In genomic region chr2:190315273-190315672, GRCh38 we compare ENCODE assay signal across 1 cellular context.
TF ChIP-seq lines count a peak whose summit lies in the region.

No MANE protein-coding gene starts in this region.

TF ChIP-seq in HepG2, 621 proteins besides CTCF, POLR2A, EP300 and RAD21:
- TF ChIP-seq REST (IDR thresholded peaks at IDR 0.05; ENCODE audit: borderline replicate concordance in 1 of 2, low read depth in 1 of 2, low read length in 2 of 2) (no peak), ELF4 (CRISPR knock-in tag; IDR thresholded peaks at IDR 0.05; ENCODE audit: borderline replicate concordance) (no peak), HINFP (CRISPR knock-in tag; IDR thresholded peaks at IDR 0.05; ENCODE audit: low read depth) (no peak), CSRNP1 (CRISPR knock-in tag; IDR thresholded peaks at IDR 0.05) (no peak), ZBTB46 (CRISPR knock-in tag; IDR thresholded peaks at IDR 0.05; ENCODE audit: borderline replicate concordance) (no peak), DNMT3B (CRISPR knock-in tag; conservative IDR thresholded peaks at IDR 0.05) (no peak), ATF7-NPFF (CRISPR knock-in tag; IDR thresholded peaks at IDR 0.05; ENCODE audit: low read depth) (no peak), RNF2 (conservative IDR thresholded peaks at IDR 0.05; ENCODE audit: low read depth) (no peak), TRAFD1 (CRISPR knock-in tag; IDR thresholded peaks at IDR 0.05; ENCODE audit: borderline replicate concordance) (no peak), ZNF589 (CRISPR knock-in tag; conservative IDR thresholded peaks at IDR 0.05) (no peak), ZNF543 (CRISPR knock-in tag; IDR thresholded peaks at IDR 0.05) (no peak), ZFP41 (CRISPR knock-in tag; IDR thresholded peaks at IDR 0.05; ENCODE audit: borderline replicate concordance) (no peak), ZNF234 (CRISPR knock-in tag; conservative IDR thresholded peaks at IDR 0.05) (no peak), ZFP36L1 (CRISPR knock-in tag; IDR thresholded peaks at IDR 0.05) (no peak), SAFB2 (CRISPR knock-in tag; IDR thresholded peaks at IDR 0.05; ENCODE audit: borderline replicate concordance, low read depth) (no peak), NFYB (CRISPR knock-in tag; IDR thresholded peaks at IDR 0.05) (no peak)
